ENCODE assay signal across 14 cellular contexts in the genomic region with DNA sequence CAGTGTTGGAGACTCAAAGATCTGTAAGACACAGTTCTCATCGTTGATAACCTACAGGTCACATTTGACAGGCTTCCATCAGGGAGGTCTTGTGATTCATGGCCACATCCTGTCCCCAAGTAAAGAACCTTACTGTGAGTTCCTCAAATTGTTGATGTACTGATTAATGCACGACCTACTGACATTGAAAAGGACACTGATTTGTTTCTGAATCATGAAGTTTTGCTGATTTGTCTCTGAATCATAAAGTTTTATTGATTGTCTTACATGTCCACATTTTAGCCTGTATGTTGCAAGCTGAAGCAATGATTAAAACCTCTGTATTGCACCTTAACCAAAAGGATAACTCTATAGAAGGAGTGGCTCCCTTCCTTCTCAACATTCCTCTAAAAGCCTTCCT.
DNase-seq lines count a peak whose midpoint lies in the region; ATAC-seq and TF ChIP-seq lines count a peak whose summit lies in the region.
"Had no signal": no experiment of that assay in that cellular context is flagged by ENCODE, and none has a peak within 500 bp of the region (broad histone marks: within the 10 kb centered on the region; RNA-seq: fewer than 3 reads in every experiment).

No MANE protein-coding gene starts in this region.

- TF ChIP-seq POLR2A in uterus (IDR thresholded peaks at IDR 0.05) (no peak), ovary (IDR thresholded peaks at IDR 0.05) (no peak)

- intact Hi-C loops in naive thymus-derived CD4-positive, alpha-beta T cell (cut with micrococcal nuclease): loop anchor here (5.0 kb wide), 6 partner anchors 48 to 638 kb away; no protein-coding TSS in a partner anchor
- intact Hi-C loops in uterus (cut with DNase I; ENCODE audit: low total_unique reads) (no loop called here), ovary (cut with DNase I) (no loop called here)

- TF ChIP-seq CTCF in uterus (IDR thresholded peaks at IDR 0.05) (no peak), ovary (IDR thresholded peaks at IDR 0.05) (no peak)

- CTCF ChIA-PET in activated CD4-positive, alpha-beta memory T cell treated with anti-CD3 and anti-CD28 coated beads, Interleukin-2, amount 10 ng/mL, durations not matched to agents 7 days and 5 days (lab: Charles Lee): no interaction called here
- CTCF ChIA-PET in naive thymus-derived CD4-positive, alpha-beta T cell (lab: Charles Lee): no interaction called here

- POLR2A ChIA-PET in activated CD4-positive, alpha-beta memory T cell treated with anti-CD3 and anti-CD28 coated beads, Interleukin-2, amount 10 ng/mL, durations not matched to agents 7 days and 5 days (lab: Charles Lee): no interaction called here
- POLR2A ChIA-PET in naive thymus-derived CD4-positive, alpha-beta T cell (lab: Charles Lee): interaction anchor here (0.6 to 2.7 kb wide), 3 partner anchors 20 to 534 kb away, joined by 4 to 10 read pairs (median 6); no protein-coding TSS in a partner anchor

- H3K36me3 Mint-ChIP-seq in IgD-negative memory B cell: no peaks in the 10 kb centered on the region
- no peaks in the 10 kb centered on the region for H3K36me3 Mint-ChIP-seq in activated CD4-positive, alpha-beta memory T cell treated with anti-CD3 and anti-CD28 coated beads, Interleukin-2, amount 10 ng/mL, durations not matched to agents 7 days and 5 days (ENCODE audit: low read depth)
- peaks cover 0 to 4% (median 0%) of the 10 kb centered on the region in 5 donors for H3K36me3 Mint-ChIP-seq in naive thymus-derived CD4-positive, alpha-beta T cell
- H3K36me3 Mint-ChIP-seq: mesothelial cell of epicardium had no signal

- 43 to 83% (median 77%) methylated on average over 2 of the region's 2 CpGs for WGBS in ovary, 3 donors

- H3K9me3 ChIP-seq in naive thymus-derived CD4-positive, alpha-beta T cell (ENCODE audit: control insufficient read depth in 2 of 3, low read length in 3 of 3): no peaks in the 10 kb centered on the region
- no peaks in the 10 kb centered on the region for H3K9me3 ChIP-seq in uterus
- no peaks in the 10 kb centered on the region for H3K9me3 ChIP-seq in ovary
- H3K9me3 ChIP-seq: esophagus muscularis mucosa, thoracic aorta had no signal

- H3K27ac ChIP-seq in naive thymus-derived CD4-positive, alpha-beta T cell (ENCODE audit: low read depth, low read length): no peak overlapping the region
- H3K27ac ChIP-seq in uterus (no peak overlapping the region), ovary (no peak overlapping the region)
- H3K27ac ChIP-seq: esophagus muscularis mucosa, thoracic aorta had no signal

- no peaks in the 10 kb centered on the region for H3K27me3 Mint-ChIP-seq in IgD-negative memory B cell
- no peaks in the 10 kb centered on the region for H3K27me3 Mint-ChIP-seq in activated CD4-positive, alpha-beta memory T cell treated with anti-CD3 and anti-CD28 coated beads, Interleukin-2, amount 10 ng/mL, durations not matched to agents 7 days and 5 days
- H3K27me3 Mint-ChIP-seq in naive thymus-derived CD4-positive, alpha-beta T cell: no peaks in the 10 kb centered on the region

- no peak overlapping the region for H3K4me3 ChIP-seq in naive thymus-derived CD4-positive, alpha-beta T cell (ENCODE audit: low read length)
- no peak overlapping the region for H3K4me3 ChIP-seq in uterus
- no peak overlapping the region for H3K4me3 ChIP-seq in ovary
- H3K4me3 ChIP-seq: esophagus muscularis mucosa, thoracic aorta had no signal

- H3K4me1 ChIP-seq in naive thymus-derived CD4-positive, alpha-beta T cell (ENCODE audit: control insufficient read depth in 2 of 2, insufficient read depth in 2 of 2, low read length in 2 of 2): peaks cover 7 to 30% of the 10 kb centered on the region in 2 donors
- H3K4me1 ChIP-seq in uterus: no peaks in the 10 kb centered on the region
- H3K4me1 ChIP-seq in ovary (ENCODE audit: insufficient read depth): no peaks in the 10 kb centered on the region

- H3K27ac Mint-ChIP-seq in IgD-negative memory B cell: peak overlapping the region; percentile 6 to 93 (median 82)
- H3K27ac Mint-ChIP-seq in activated CD4-positive, alpha-beta memory T cell treated with anti-CD3 and anti-CD28 coated beads, Interleukin-2, amount 10 ng/mL, durations not matched to agents 7 days and 5 days: no peak overlapping the region
- H3K27ac Mint-ChIP-seq in naive thymus-derived CD4-positive, alpha-beta T cell: peak overlapping the region in 7 of 9 donors; percentile 1 to 74 (median 58)
- H3K27ac Mint-ChIP-seq: mesothelial cell of epicardium had no signal

- no peaks in the 10 kb centered on the region for H3K9me3 Mint-ChIP-seq in IgD-negative memory B cell
- no peaks in the 10 kb centered on the region for H3K9me3 Mint-ChIP-seq in activated CD4-positive, alpha-beta memory T cell treated with anti-CD3 and anti-CD28 coated beads, Interleukin-2, amount 10 ng/mL, durations not matched to agents 7 days and 5 days
- no peaks in the 10 kb centered on the region for H3K9me3 Mint-ChIP-seq in naive thymus-derived CD4-positive, alpha-beta T cell
- H3K9me3 Mint-ChIP-seq: mesothelial cell of epicardium had no signal

- ATAC-seq in naive thymus-derived CD4-positive, alpha-beta T cell: peak; percentile 68
- no peak for ATAC-seq in GM18867 (IDR thresholded peaks at IDR 0.05; ENCODE audit: unreplicated experiment)

- peaks cover 16 to 37% (median 36%) of the 10 kb centered on the region in 3 donors for H3K4me1 Mint-ChIP-seq in IgD-negative memory B cell
- H3K4me1 Mint-ChIP-seq in activated CD4-positive, alpha-beta memory T cell treated with anti-CD3 and anti-CD28 coated beads, Interleukin-2, amount 10 ng/mL, durations not matched to agents 7 days and 5 days: peaks cover 41% of the 10 kb centered on the region
- H3K4me1 Mint-ChIP-seq in naive thymus-derived CD4-positive, alpha-beta T cell: peaks cover 34 to 58% (median 50%) of the 10 kb centered on the region in 7 donors

- peak overlapping the region in 2 of 4 donors; percentile 59 to 75 for H3K4me3 Mint-ChIP-seq in IgD-negative memory B cell
- H3K4me3 Mint-ChIP-seq in activated CD4-positive, alpha-beta memory T cell treated with anti-CD3 and anti-CD28 coated beads, Interleukin-2, amount 10 ng/mL, durations not matched to agents 7 days and 5 days: no peak overlapping the region
- peak overlapping the region in 3 of 10 donors; percentile 29 to 31 (median 30) for H3K4me3 Mint-ChIP-seq in naive thymus-derived CD4-positive, alpha-beta T cell
- H3K4me3 Mint-ChIP-seq: mesothelial cell of epicardium had no signal

- DNase-seq in Daoy (ENCODE audit: low read depth) (peak; percentile 58), uterus (no peak), ovary (no peak), HPDE6-E6E7 (ENCODE audit: extremely low spot score) (no peak)
- DNase-seq in activated CD4-positive, alpha-beta memory T cell treated with anti-CD3 and anti-CD28 coated beads, Interleukin-2, amount 10 ng/mL, durations not matched to agents 7 days and 5 days: peak; percentile 41
- DNase-seq in naive thymus-derived CD4-positive, alpha-beta T cell: no peak
- DNase-seq: DMS153, NCI-H1105, NCI-H774 had no signal

- TF ChIP-seq EP300 in ovary (IDR thresholded peaks at IDR 0.05): no peak

- no peaks in the 10 kb centered on the region for H3K36me3 ChIP-seq in naive thymus-derived CD4-positive, alpha-beta T cell (ENCODE audit: control insufficient read depth in 2 of 3, insufficient read depth in 3 of 3, low read length in 3 of 3)
- H3K36me3 ChIP-seq in uterus: no peaks in the 10 kb centered on the region
- no peaks in the 10 kb centered on the region for H3K36me3 ChIP-seq in ovary
- H3K36me3 ChIP-seq: esophagus muscularis mucosa, thoracic aorta had no signal

- no peaks in the 10 kb centered on the region for H3K27me3 ChIP-seq in naive thymus-derived CD4-positive, alpha-beta T cell (ENCODE audit: control insufficient read depth in 2 of 2, insufficient read depth in 2 of 2, low read length in 2 of 2)
- H3K27me3 ChIP-seq in uterus (no peaks in the 10 kb centered on the region), ovary (no peaks in the 10 kb centered on the region)

Comparison
In these comparisons a context has a peak if more than half of its experiments do, and no peak if none do; other contexts are left out.
1. DNase-seq: peak in Daoy (single experiment) and activated CD4-positive, alpha-beta memory T cell treated with anti-CD3 and anti-CD28 coated beads, Interleukin-2, amount 10 ng/mL, durations not matched to agents 7 days and 5 days (single experiment); none in naive thymus-derived CD4-positive, alpha-beta T cell (0 of 9), uterus (0 of 2), ovary (0 of 5) and HPDE6-E6E7 (single experiment).
2. intact Hi-C loops: an anchor here in naive thymus-derived CD4-positive, alpha-beta T cell (5.0 kb wide); none called in uterus and ovary.